ENCODE assay signal across 22 cellular contexts in genomic region chr1:22868331-22868730, GRCh38.
"Had no signal": no experiment of that assay in that cellular context is flagged by ENCODE, and none has a peak within 500 bp of the region (broad histone marks: within the 10 kb centered on the region; RNA-seq: fewer than 3 reads in every experiment).

No MANE protein-coding gene starts in this region.

- H3K9me3 ChIP-seq: lower lobe of right lung, uterus had no signal

- H3K27ac ChIP-seq: heart left ventricle, left lung, lower lobe of right lung, spleen, tibial nerve, uterus had no signal

- H3K4me3 ChIP-seq: heart left ventricle, left lung, lower lobe of right lung, spleen, tibial nerve, uterus had no signal

- ATAC-seq: activated CD4-positive, alpha-beta T cell treated with anti-CD3 and anti-CD28 coated beads for 36 hours; activated naive CD4-positive, alpha-beta T cell treated with anti-CD3 and anti-CD28 coated beads, Interleukin-2, amount 50 U/mL, for 72 hours; activated T-cell treated with anti-CD3 and anti-CD28 coated beads, Interleukin-2, amount 50 U/mL, for 72 hours; esophagus mucosa; heart left ventricle; left lung; lower lobe of right lung; natural killer cell treated with Interleukin-12 subunit alpha and Interleukin-12 subunit beta and Interleukin-15 and Interleukin-18, amount 100 ng/mL, for 72 hours; right cardiac atrium had no signal

- H3K27me3 ChIP-seq: left lung, uterus had no signal

- H3K36me3 ChIP-seq: heart left ventricle, left lung, lower lobe of right lung, spleen, uterus had no signal

- H3K4me1 ChIP-seq: left lung, lower lobe of right lung, uterus had no signal

- DNase-seq: activated CD4-positive, alpha-beta T cell treated with anti-CD3 and anti-CD28 coated beads for 36 hours; activated CD4-positive, alpha-beta T cell treated with anti-CD3 and anti-CD28 coated beads, Interleukin-2, amount 50 U/mL, for 4 hours; activated CD4-positive, CD25-positive, alpha-beta regulatory T cell; activated naive CD4-positive, alpha-beta T cell; activated T-cell treated with anti-CD3 and anti-CD28 coated beads for 4 hours; activated T-cell treated with anti-CD3 and anti-CD28 coated beads, Interleukin-2, amount 50 U/mL, for 72 hours; endodermal cell; heart left ventricle; kidney glomerular epithelial cell; left lung; lower lobe of right lung; mesenchymal stem cell; posterior cingulate gyrus; right cardiac atrium; spleen; stimulated activated naive CD4-positive, alpha-beta T cell treated with Interleukin-2 at 50 U/mL for 16 hours; T-helper 1 cell; uterus had no signal
